Comparison of ENCODE assay signal across 8 cellular contexts in the genomic region with DNA sequence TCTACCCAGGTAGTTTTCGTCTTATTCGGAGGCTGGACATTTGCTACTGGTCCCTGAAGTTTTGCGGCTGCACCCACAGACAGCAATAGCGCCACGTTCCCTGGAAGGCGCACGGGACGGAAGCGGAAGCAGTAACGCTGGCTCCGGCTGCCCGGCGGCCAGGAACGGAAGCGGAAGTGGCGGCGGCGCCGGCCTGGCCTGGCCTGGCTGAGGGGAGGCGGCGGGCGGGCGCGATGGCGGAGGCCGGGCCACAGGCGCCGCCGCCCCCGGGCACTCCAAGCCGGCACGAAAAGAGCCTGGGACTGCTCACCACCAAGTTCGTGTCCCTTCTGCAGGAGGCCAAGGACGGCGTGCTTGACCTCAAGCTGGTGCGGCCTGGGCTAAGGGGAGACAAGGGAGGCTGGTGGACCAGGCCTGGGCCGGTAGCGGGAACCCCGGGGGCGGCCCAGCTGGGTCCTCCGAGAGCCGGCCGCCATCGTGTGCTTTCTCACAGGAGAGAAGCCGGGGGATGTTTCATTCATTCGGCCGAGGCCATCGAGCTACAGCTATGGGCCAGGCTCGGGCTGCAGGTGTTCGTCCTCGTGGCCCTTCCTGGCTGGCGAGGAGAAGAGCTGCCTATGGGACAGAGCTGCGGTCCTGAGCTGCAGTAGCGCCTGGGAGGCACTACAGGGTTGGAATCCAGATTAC. TPM values are rescaled to one million over a fixed set of nuclear protein-coding genes. Genes with fewer than 3 reads are reported as not detected.
DNase-seq lines count a peak whose midpoint lies in the region; ATAC-seq, FAIRE-seq and TF ChIP-seq lines count a peak whose summit lies in the region.

Gene E2F4, plus strand, starts transcription at position 161 of the 687 bp plus-strand sequence. Its CDS starts 73 bp downstream, at position 234.

- H3K36me3 Mint-ChIP-seq in T-helper 1 cell treated with Interleukin-12 subunit alpha and Interleukin-12 subunit beta and Interleukin-4 antibody, amounts not matched to agents 30 μg/mL and 1 μg/mL, for 36 hours (ENCODE audit: low read depth), result peaks cover 33% of the 10 kb centered on the region

- H3K36me3 ChIP-seq in left ventricle myocardium inferior, result peaks cover 35% of the 10 kb centered on the region
- H3K36me3 ChIP-seq in psoas muscle (ENCODE audit: insufficient read depth in 1 of 2, low read depth in 1 of 2), result peaks cover 11 to 36% of the 10 kb centered on the region in 2 donors
- peaks cover 8% of the 10 kb centered on the region for H3K36me3 ChIP-seq in urinary bladder (ENCODE audit: insufficient read depth)

- peak within 1 kb of the TSS; percentile 82 for H3K27ac Mint-ChIP-seq in T-helper 1 cell treated with Interleukin-12 subunit alpha and Interleukin-12 subunit beta and Interleukin-4 antibody, amounts not matched to agents 30 μg/mL and 1 μg/mL, for 36 hours

- H3K27me3 ChIP-seq in left ventricle myocardium inferior (ENCODE audit: low read depth), result no peaks in the 10 kb centered on the region
- no peaks in the 10 kb centered on the region for H3K27me3 ChIP-seq in psoas muscle (ENCODE audit: insufficient read depth in 3 of 3, low read length in 2 of 3)

- ATAC-seq in HG02678 (IDR thresholded peaks at IDR 0.05; ENCODE audit: unreplicated experiment), result peak; percentile 93
- peak; percentile 94 to 97 (median 96) for ATAC-seq in psoas muscle

- FAIRE-seq in GM12891 (lab: Jason Lieb, UNC), result peak; percentile 100

- TF ChIP-seq CTCF in left ventricle myocardium inferior (IDR thresholded peaks at IDR 0.05; ENCODE audit: borderline replicate concordance) (no peak), psoas muscle (IDR thresholded peaks at IDR 0.05) (no peak)

- H3K27ac ChIP-seq in left ventricle myocardium inferior (replicated peaks), result peak within 1 kb of the TSS; percentile 88
- peak within 1 kb of the TSS; percentile 87 for H3K27ac ChIP-seq in psoas muscle
- no peak within 1 kb of the TSS for H3K27ac ChIP-seq in urinary bladder (ENCODE audit: low read depth)

- peak within 1 kb of the TSS; percentile 89 for H3K4me3 Mint-ChIP-seq in T-helper 1 cell treated with Interleukin-12 subunit alpha and Interleukin-12 subunit beta and Interleukin-4 antibody, amounts not matched to agents 30 μg/mL and 1 μg/mL, for 36 hours

- H3K9me3 Mint-ChIP-seq in T-helper 1 cell treated with Interleukin-12 subunit alpha and Interleukin-12 subunit beta and Interleukin-4 antibody, amounts not matched to agents 30 μg/mL and 1 μg/mL, for 36 hours, result no peaks in the 10 kb centered on the region

- DNase-seq in GM12891 (ENCODE audit: insufficient read length, low spot score) (peak; percentile 99), NCI-H1436 treated with DMSO at 0.1 percent for 48 hours (lab: John Stamatoyannopoulos, UW) (peak; percentile 37), amniotic stem cell (lab: John Stamatoyannopoulos, UW) (peak; percentile 92), left ventricle myocardium inferior (peak; percentile 90), psoas muscle (peak; percentile 92 to 96)

- no peaks in the 10 kb centered on the region for H3K9me3 ChIP-seq in left ventricle myocardium inferior (replicated peaks)
- no peaks in the 10 kb centered on the region for H3K9me3 ChIP-seq in psoas muscle

- 0 to 1% (median 0%) methylated on average over 52 to 54 of the region's 54 CpGs for WGBS in psoas muscle, 3 donors
- WGBS in urinary bladder, result under 1% methylated on average over 54 of the region's 54 CpGs

- peak; percentile 58; the same call in 1 of the 2 replicates for TF ChIP-seq POLR2A in GM12891 (IDR thresholded peaks at IDR 0.05; ENCODE audit: low read depth, low read length)

- H3K4me1 ChIP-seq in left ventricle myocardium inferior, result peaks cover 42% of the 10 kb centered on the region
- H3K4me1 ChIP-seq in psoas muscle, result peaks cover 25% of the 10 kb centered on the region
- H3K4me1 ChIP-seq in urinary bladder (ENCODE audit: insufficient read depth), result no peaks in the 10 kb centered on the region

- intact Hi-C loops in left ventricle myocardium inferior (cut with micrococcal nuclease), result no loop called here
- intact Hi-C loops in psoas muscle (cut with DNase I), result loop anchor here in 1 of 2 donors (5.0 kb wide), 1 partner anchor 35 kb away; the partner anchor contains the start of gene TMEM208

- H3K4me3 ChIP-seq in left ventricle myocardium inferior (peak within 1 kb of the TSS; percentile 86), psoas muscle (peak within 1 kb of the TSS; percentile 100), urinary bladder (ENCODE audit: low read depth, low read length) (peak within 1 kb of the TSS; percentile 68)

- no peaks in the 10 kb centered on the region for H3K27me3 Mint-ChIP-seq in T-helper 1 cell treated with Interleukin-12 subunit alpha and Interleukin-12 subunit beta and Interleukin-4 antibody, amounts not matched to agents 30 μg/mL and 1 μg/mL, for 36 hours (ENCODE audit: low read depth)

- peaks cover 29% of the 10 kb centered on the region for H3K4me1 Mint-ChIP-seq in T-helper 1 cell treated with Interleukin-12 subunit alpha and Interleukin-12 subunit beta and Interleukin-4 antibody, amounts not matched to agents 30 μg/mL and 1 μg/mL, for 36 hours (ENCODE audit: low read depth)

TF ChIP-seq in GM12891, 5 proteins besides CTCF, POLR2A, EP300 and RAD21:
- TF ChIP-seq TAF1 (IDR thresholded peaks at IDR 0.05; ENCODE audit: low read depth, low read length) (no peak), POLR2AphosphoS5 (IDR thresholded peaks at IDR 0.05; ENCODE audit: low read depth, low read length) (peak; percentile 52; the same call in 1 of the 2 replicates), PAX5 (IDR thresholded peaks at IDR 0.05; ENCODE audit: insufficient read depth, low read length, severe bottlenecking) (no peak), SPI1 (IDR thresholded peaks at IDR 0.05; ENCODE audit: low read depth, low read length) (peak; percentile 80), POU2F2 (IDR thresholded peaks at IDR 0.05; ENCODE audit: low read depth, low read length) (0 out of 2 replicates have a peak, but pooled peaks have one; percentile 26)
TF ChIP-seq in GM12891: peak in this region for 3.

RNA-seq across cellular contexts. Expression of gene E2F4, which starts in this region (rescaled TPM):
- polyA plus RNA-seq in GM12891 (2012; ENCODE audit: low read depth, missing spikeins), result 65.9 TPM
- total RNA-seq in left ventricle myocardium inferior (35.9 TPM), psoas muscle (10 to 100 TPM; 22.6 to 56.2 (median 45.9) TPM), urinary bladder (28.0 TPM)
- polyA plus RNA-seq in psoas muscle (100 to 1,000 TPM in 1 of 3 donors, 10 to 100 TPM in 2; 45.0 to 106 (median 67.3) TPM), urinary bladder (65.0 TPM)

Comparison
In these comparisons a context has a peak if more than half of its experiments do, and no peak if none do; other contexts are left out.
1. DNase-seq: peak in every context shown above with its lines; median percentile 99 in GM12891; 94 in psoas muscle; 92 in amniotic stem cell; 90 in left ventricle myocardium inferior; 37 in NCI-H1436 treated with DMSO at 0.1 percent for 48 hours.